In genomic region chr3:160564949-160565441, GRCh38 we compare ENCODE assay signal across 8 cellular contexts. TPM values are rescaled to one million over a fixed set of nuclear protein-coding genes. Genes with fewer than 3 reads are reported as not detected.
DNase-seq lines count a peak whose midpoint lies in the region; ATAC-seq, FAIRE-seq and TF ChIP-seq lines count a peak whose summit lies in the region.

No MANE protein-coding gene starts in this region.

- peak overlapping the region; percentile 59 to 78 (median 67) for H3K4me3 ChIP-seq in keratinocyte (ENCODE audit: control insufficient read depth in 2 of 3, extremely low read depth in 1 of 3, insufficient read depth in 2 of 3, low read depth in 1 of 3, low read length in 3 of 3)

- H3K27me3 ChIP-seq in keratinocyte (ENCODE audit: control insufficient read depth, extremely low read depth, insufficient read depth, low read length), result no peaks in the 10 kb centered on the region

- peak; percentile 44 for ATAC-seq in GM21515 (IDR thresholded peaks at IDR 0.05; ENCODE audit: unreplicated experiment)

- H2AFZ ChIP-seq in keratinocyte (ENCODE audit: control insufficient read depth, low read length), result peak overlapping the region; percentile 30

- H3K9me3 ChIP-seq in keratinocyte (ENCODE audit: control insufficient read depth, low read depth, low read length), result no peaks in the 10 kb centered on the region

- H3K4me1 ChIP-seq in keratinocyte (ENCODE audit: control insufficient read depth, extremely low read depth, insufficient read depth, low read length), result peaks cover 27% of the 10 kb centered on the region

- H3K79me2 ChIP-seq in keratinocyte (ENCODE audit: control insufficient read depth, insufficient read depth, low read length), result peaks cover 56% of the 10 kb centered on the region

- peaks cover 2 to 12% of the 10 kb centered on the region in 2 experiments for H3K36me3 ChIP-seq in keratinocyte (ENCODE audit: control insufficient read depth in 2 of 2, extremely low read depth in 1 of 2, insufficient read depth in 2 of 2, low read length in 2 of 2)

- DNase-seq in GM04504 (ENCODE audit: low read depth) (peak; percentile 26), HTR-8/SVneo (ENCODE audit: insufficient read length, low spot score) (peak; percentile 29), T-helper 1 cell (peak in 4 of 5 donors; percentile 44 to 66 (median 61)), T47D (ENCODE audit: low read depth in 1 of 2, low spot score in 1 of 2) (peak; percentile 70 to 81), keratinocyte (ENCODE audit: low read depth, low spot score) (no peak), globus pallidus (ENCODE audit: low spot score) (no peak)
- peak; percentile 56 for DNase-seq in stimulated activated CD4-positive, alpha-beta T cell treated with anti-CD3 and anti-CD28 coated beads, Interleukin-1b, Interleukin-23, amount 100 ng/mL, for 48 hours

- H4K20me1 ChIP-seq in keratinocyte (ENCODE audit: control insufficient read depth, extremely low read depth, insufficient read depth, low read length), result peaks cover 8% of the 10 kb centered on the region

- FAIRE-seq in HTR-8/SVneo (lab: Jason Lieb, UNC) (no peak), keratinocyte (lab: Jason Lieb, UNC) (no peak)

- in situ Hi-C loops in T47D (cut with HindIII; ENCODE audit: low pct_unique_long_range_greater_than_20kb, low sequenced_read_pairs), result no loop called here

- peak overlapping the region; percentile 85 for H3K9ac ChIP-seq in keratinocyte (ENCODE audit: control insufficient read depth, extremely low read depth, insufficient read depth, low read length)

- no peak for TF ChIP-seq CTCF in keratinocyte (optimal IDR thresholded peaks at IDR 0.05 in 1 of 3, IDR thresholded peaks at IDR 0.05 in 1 of 3, conservative IDR thresholded peaks at IDR 0.05 in 1 of 3; ENCODE audit: extremely low read depth in 1 of 3, insufficient read depth in 2 of 3, low read length in 3 of 3)

- H3K4me2 ChIP-seq in keratinocyte (ENCODE audit: control insufficient read depth, extremely low read depth, insufficient read depth, low read depth, low read length), result no peak overlapping the region

- peak overlapping the region; percentile 80 for H3K27ac ChIP-seq in keratinocyte (ENCODE audit: control insufficient read depth, insufficient read depth, low read length)

- dilution Hi-C loops in keratinocyte (cut with MboI; ENCODE audit: extremely low pct_ligation_motif_present, low sequenced_read_pairs), result no loop called here

- no peaks in the 10 kb centered on the region for H3K9me1 ChIP-seq in keratinocyte (ENCODE audit: control insufficient read depth, extremely low read depth, insufficient read depth, low read length)

RNA-seq across cellular contexts. Expression of gene KPNA4, which starts 0.4 kb away (rescaled TPM):
- polyA plus RNA-seq in keratinocyte, result 25.4 to 42.0 TPM (median 34.2 TPM) in 3 replicates
- polyA plus RNA-seq in keratinocyte (2011; ENCODE audit: low read depth), result 256 TPM
- 24.6 and 47.8 TPM in 2 replicates for polyA plus RNA-seq in keratinocyte (2011; cell fraction: cytosol; rRNA removed)
- 25.7 and 29.1 TPM in 2 replicates for polyA plus RNA-seq in keratinocyte (2011; cell fraction: nucleus; rRNA removed)
- polyA plus RNA-seq in keratinocyte (2012; ENCODE audit: low replicate concordance), result 23.7 and 33.8 TPM in 2 replicates
- 21.3 to 60.1 TPM (median 38.8 TPM) in 3 replicates for polyA minus RNA-seq in keratinocyte
- 77.9 TPM for polyA minus RNA-seq in keratinocyte (2011; cell fraction: cytosol; rRNA and poly(A)+ RNA removed)
- polyA minus RNA-seq in keratinocyte (2011; cell fraction: nucleus; rRNA and poly(A)+ RNA removed), result 32.5 and 66.9 TPM in 2 replicates

Comparison
In these comparisons a context has a peak if more than half of its experiments do, and no peak if none do; other contexts are left out.
1. DNase-seq: peak in GM04504 (single experiment), HTR-8/SVneo (single experiment), T-helper 1 cell (4 of 5), T47D (2 of 2) and stimulated activated CD4-positive, alpha-beta T cell treated with anti-CD3 and anti-CD28 coated beads, Interleukin-1b, Interleukin-23, amount 100 ng/mL, for 48 hours (single experiment); none in keratinocyte (single experiment) and globus pallidus (single experiment).